Comparison of ENCODE assay signal across 25 cellular contexts in the genomic region with DNA sequence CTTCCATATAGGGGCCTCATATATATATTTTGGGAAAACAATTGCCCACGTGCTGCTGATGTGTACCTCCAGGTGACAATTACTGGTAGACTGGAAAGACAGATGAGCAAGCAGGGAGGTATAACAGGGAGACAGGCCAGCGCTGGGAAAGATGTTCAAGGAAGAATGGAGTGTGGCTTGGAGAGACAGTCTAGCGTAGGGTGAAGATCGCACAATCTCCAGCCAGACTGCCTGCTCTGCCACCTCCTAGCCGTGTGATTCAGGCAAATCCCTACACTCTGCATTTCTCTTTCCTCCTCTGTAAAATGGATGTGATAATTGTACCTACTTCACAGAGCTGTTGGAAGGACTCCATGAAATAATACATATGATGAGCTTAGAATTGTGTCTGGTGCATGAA.
"Had no signal": no experiment of that assay in that cellular context is flagged by ENCODE, and none has a peak within 500 bp of the region (broad histone marks: within the 10 kb centered on the region; RNA-seq: fewer than 3 reads in every experiment).

No MANE protein-coding gene starts in this region.

- H3K4me3 Mint-ChIP-seq: activated B cell treated with CpG ODN at 0.5 μM for 24 hours; activated CD4-positive, alpha-beta T cell treated with anti-CD3 and anti-CD28 coated beads, Interleukin-2, amount 10 ng/mL, durations not matched to agents 24 days and 14 days; activated naive CD4-positive, alpha-beta T cell treated with anti-CD3 and anti-CD28 coated beads, Interleukin-2, amount 10 ng/mL, durations not matched to agents 7 days and 5 days; activated naive CD8-positive, alpha-beta T cell treated with anti-CD3 and anti-CD28 coated beads, Interleukin-2, amount 10 ng/mL, durations not matched to agents 7 days and 5 days had no signal

- H3K9me3 ChIP-seq: adrenal gland, body of pancreas had no signal

- DNase-seq: activated B cell treated with CpG ODN at 0.5 μM for 24 hours; activated CD4-positive, alpha-beta T cell treated with anti-CD3 and anti-CD28 coated beads for 1 hour; activated CD4-positive, alpha-beta T cell treated with anti-CD3 and anti-CD28 coated beads, Interleukin-2, amount 10 ng/mL, durations not matched to agents 24 days and 14 days; activated CD4-positive, alpha-beta T cell treated with anti-CD3 and anti-CD28 coated beads, Interleukin-2, amount 50 U/mL, for 48 hours; activated gamma-delta T cell treated with Interleukin-2 at 50 U/mL for 16 hours; activated naive CD4-positive, alpha-beta T cell treated with anti-CD3 and anti-CD28 coated beads, Interleukin-2, amount 10 ng/mL, durations not matched to agents 7 days and 5 days; activated naive CD8-positive, alpha-beta T cell treated with anti-CD3 and anti-CD28 coated beads, Interleukin-2, amount 10 ng/mL, durations not matched to agents 7 days and 5 days; activated T-cell treated with anti-CD3 and anti-CD28 coated beads for 4 hours; activated T-cell treated with anti-CD3 and anti-CD28 coated beads, Interleukin-2, amount 50 U/mL, for 48 hours; adrenal gland; body of pancreas; MG63; MV-4-11; NCI-H1092 treated with DMSO at 0.1 percent for 48 hours; NCI-H1417 treated with DMSO at 0.1 percent for 48 hours; NCI-H1694; NCI-H2029; NCI-H2107; NCI-H446; NCI-H524 treated with DMSO at 0.1 percent for 48 hours; NCI-H748 treated with DMSO at 0.1 percent for 48 hours; SIG-M5; T-helper 2 cell; T1000 had no signal

- H3K9me3 Mint-ChIP-seq: activated B cell treated with CpG ODN at 0.5 μM for 24 hours; activated naive CD8-positive, alpha-beta T cell treated with anti-CD3 and anti-CD28 coated beads, Interleukin-2, amount 10 ng/mL, durations not matched to agents 7 days and 5 days had no signal

- H3K27ac ChIP-seq: adrenal gland had no signal

- ATAC-seq: body of pancreas had no signal

- H3K27me3 Mint-ChIP-seq: activated B cell treated with CpG ODN at 0.5 μM for 24 hours; activated CD4-positive, alpha-beta T cell treated with anti-CD3 and anti-CD28 coated beads, Interleukin-2, amount 10 ng/mL, durations not matched to agents 24 days and 14 days; activated naive CD4-positive, alpha-beta T cell treated with anti-CD3 and anti-CD28 coated beads, Interleukin-2, amount 10 ng/mL, durations not matched to agents 7 days and 5 days; activated naive CD8-positive, alpha-beta T cell treated with anti-CD3 and anti-CD28 coated beads, Interleukin-2, amount 10 ng/mL, durations not matched to agents 7 days and 5 days had no signal

- H3K27ac Mint-ChIP-seq: activated B cell treated with CpG ODN at 0.5 μM for 24 hours; activated CD4-positive, alpha-beta T cell treated with anti-CD3 and anti-CD28 coated beads, Interleukin-2, amount 10 ng/mL, durations not matched to agents 24 days and 14 days; activated naive CD4-positive, alpha-beta T cell treated with anti-CD3 and anti-CD28 coated beads, Interleukin-2, amount 10 ng/mL, durations not matched to agents 7 days and 5 days; activated naive CD8-positive, alpha-beta T cell treated with anti-CD3 and anti-CD28 coated beads, Interleukin-2, amount 10 ng/mL, durations not matched to agents 7 days and 5 days; activated T-helper 2 cell treated with anti-CD3 and anti-CD28 coated beads, Interferon-gamma antibody, Interleukin-2, Interleukin-4, amounts not matched to agents 10 μg/mL and 5 μg/mL and 100 μg/mL, durations not matched to agents 14 hours and 24 hours and 36 hours had no signal

- H3K27me3 ChIP-seq: adrenal gland, body of pancreas, MG63 had no signal

- H3K4me1 Mint-ChIP-seq: activated B cell treated with CpG ODN at 0.5 μM for 24 hours; activated CD4-positive, alpha-beta T cell treated with anti-CD3 and anti-CD28 coated beads, Interleukin-2, amount 10 ng/mL, durations not matched to agents 24 days and 14 days; activated naive CD4-positive, alpha-beta T cell treated with anti-CD3 and anti-CD28 coated beads, Interleukin-2, amount 10 ng/mL, durations not matched to agents 7 days and 5 days; activated naive CD8-positive, alpha-beta T cell treated with anti-CD3 and anti-CD28 coated beads, Interleukin-2, amount 10 ng/mL, durations not matched to agents 7 days and 5 days had no signal

- H3K4me3 ChIP-seq: adrenal gland, body of pancreas, MG63 had no signal
